ENCODE assay signal across 13 cellular contexts in genomic region chr1:27869719-27870085, GRCh38. TPM values are rescaled to one million over a fixed set of nuclear protein-coding genes. Genes with fewer than 3 reads are reported as not detected.
DNase-seq lines count a peak whose midpoint lies in the region; ATAC-seq and TF ChIP-seq lines count a peak whose summit lies in the region.
"Had no signal": no experiment of that assay in that cellular context is flagged by ENCODE, and none has a peak within 500 bp of the region (broad histone marks: within the 10 kb centered on the region; RNA-seq: fewer than 3 reads in every experiment).

No MANE protein-coding gene starts in this region.

- H3K36me3 ChIP-seq in naive thymus-derived CD4-positive, alpha-beta T cell (ENCODE audit: control insufficient read depth in 2 of 3, insufficient read depth in 3 of 3, low read length in 3 of 3): peaks cover 0 to 8% (median 0%) of the 10 kb centered on the region in 3 experiments
- H3K36me3 ChIP-seq: BE2C had no signal

- H3K27me3 Mint-ChIP-seq in CD14-positive monocyte (ENCODE audit: low read depth in 3 of 3) (peaks cover 0 to 4% (median 0%) of the 10 kb centered on the region in 3 donors), mesothelial cell of epicardium (ENCODE audit: low read depth) (peaks cover 14% of the 10 kb centered on the region)
- H3K27me3 Mint-ChIP-seq in naive thymus-derived CD4-positive, alpha-beta T cell: no peaks in the 10 kb centered on the region

- POLR2A ChIA-PET in naive thymus-derived CD4-positive, alpha-beta T cell (lab: Charles Lee): interaction anchor here (0.9 to 1.1 kb wide), 6 partner anchors 9 to 110 kb away, joined by 3 to 7 read pairs (median 4); no protein-coding TSS in a partner anchor

- H3K9me3 Mint-ChIP-seq in CD14-positive monocyte: peaks cover 0 to 4% (median 1%) of the 10 kb centered on the region in 7 donors
- no peaks in the 10 kb centered on the region for H3K9me3 Mint-ChIP-seq in activated naive CD4-positive, alpha-beta T cell treated with anti-CD3 and anti-CD28 coated beads, Interleukin-2, amount 50 U/mL, for 72 hours
- no peaks in the 10 kb centered on the region for H3K9me3 Mint-ChIP-seq in naive thymus-derived CD4-positive, alpha-beta T cell
- H3K9me3 Mint-ChIP-seq in mesothelial cell of epicardium: no peaks in the 10 kb centered on the region
- H3K9me3 Mint-ChIP-seq: HFFc6, nephron had no signal

- H3K27ac ChIP-seq in HL-60 (replicated peaks): peak overlapping the region; percentile 51
- peak overlapping the region; percentile 72 for H3K27ac ChIP-seq in naive thymus-derived CD4-positive, alpha-beta T cell (ENCODE audit: low read depth, low read length)

- H3K27me3 ChIP-seq in HL-60 (ENCODE audit: insufficient read depth, poor library complexity, severe bottlenecking): no peaks in the 10 kb centered on the region
- H3K27me3 ChIP-seq in naive thymus-derived CD4-positive, alpha-beta T cell (ENCODE audit: control insufficient read depth in 2 of 2, insufficient read depth in 2 of 2, low read length in 2 of 2): no peaks in the 10 kb centered on the region
- H3K27me3 ChIP-seq: BE2C had no signal

- no peaks in the 10 kb centered on the region for H3K9me3 ChIP-seq in naive thymus-derived CD4-positive, alpha-beta T cell (ENCODE audit: control insufficient read depth in 2 of 3, low read length in 3 of 3)
- H3K9me3 ChIP-seq: BE2C had no signal

- CTCF ChIA-PET in naive thymus-derived CD4-positive, alpha-beta T cell (lab: Charles Lee): interaction anchor here (1.0 kb wide), 1 partner anchor 17 kb away, joined by 3 read pairs; no protein-coding TSS in a partner anchor

- peaks cover 28 to 41% of the 10 kb centered on the region in 2 donors for H3K4me1 ChIP-seq in naive thymus-derived CD4-positive, alpha-beta T cell (ENCODE audit: control insufficient read depth in 2 of 2, insufficient read depth in 2 of 2, low read length in 2 of 2)
- H3K4me1 ChIP-seq: BE2C had no signal

- ATAC-seq in activated naive CD4-positive, alpha-beta T cell treated with anti-CD3 and anti-CD28 coated beads, Interleukin-2, amount 50 U/mL, for 72 hours: no peak
- ATAC-seq in naive thymus-derived CD4-positive, alpha-beta T cell: no peak
- no peak for ATAC-seq in GM21619 (IDR thresholded peaks at IDR 0.05; ENCODE audit: unreplicated experiment)

- TF ChIP-seq CTCF in CD14-positive monocyte (IDR thresholded peaks at IDR 0.05): no peak
- no peak for TF ChIP-seq CTCF in HL-60 (IDR thresholded peaks at IDR 0.05; ENCODE audit: insufficient read depth, low read length)
- no peak for TF ChIP-seq CTCF in mesothelial cell of epicardium (IDR thresholded peaks at IDR 0.05; ENCODE audit: unreplicated experiment)

- H3K4me3 ChIP-seq in HL-60 (replicated peaks; ENCODE audit: insufficient read depth, low read length): peak overlapping the region; percentile 29; the same call in 1 of the 2 replicates
- peak overlapping the region; percentile 62 for H3K4me3 ChIP-seq in naive thymus-derived CD4-positive, alpha-beta T cell (ENCODE audit: low read length)

- DNase-seq in CD14-positive monocyte (ENCODE audit: low spot score): no peak
- DNase-seq in HL-60 (ENCODE audit: low read depth in 1 of 2, low spot score in 1 of 2): no peak
- no peak for DNase-seq in activated naive CD4-positive, alpha-beta T cell treated with anti-CD3 and anti-CD28 coated beads, Interleukin-2, amount 50 U/mL, for 72 hours (ENCODE audit: low spot score in 2 of 2)
- no peak for DNase-seq in naive thymus-derived CD4-positive, alpha-beta T cell
- no peak for DNase-seq in mesothelial cell of epicardium (ENCODE audit: low spot score in 2 of 2, unreplicated experiment in 2 of 2)
- DNase-seq in SK-N-DZ (ENCODE audit: low spot score): no peak
- DNase-seq in NCI-H1105 treated with DMSO at 0.1 percent for 48 hours (lab: John Stamatoyannopoulos, UW): no peak
- DNase-seq: BE2C, HFFc6, NCI-H146, NCI-H526 had no signal

- H3K4me3 Mint-ChIP-seq in CD14-positive monocyte: peak overlapping the region; percentile 62 to 63
- H3K4me3 Mint-ChIP-seq in naive thymus-derived CD4-positive, alpha-beta T cell: peak overlapping the region; percentile 74 to 89 (median 84)
- H3K4me3 Mint-ChIP-seq in mesothelial cell of epicardium: no peak overlapping the region
- H3K4me3 Mint-ChIP-seq: HFFc6, nephron had no signal

- H3K27ac Mint-ChIP-seq in CD14-positive monocyte (peak overlapping the region; percentile 90 to 95 (median 93)), mesothelial cell of epicardium (no peak overlapping the region)
- H3K27ac Mint-ChIP-seq in activated naive CD4-positive, alpha-beta T cell treated with anti-CD3 and anti-CD28 coated beads, Interleukin-2, amount 50 U/mL, for 72 hours: peak overlapping the region; percentile 66 to 93
- H3K27ac Mint-ChIP-seq in naive thymus-derived CD4-positive, alpha-beta T cell: peak overlapping the region; percentile 88 to 99 (median 96)
- H3K27ac Mint-ChIP-seq: HFFc6, nephron had no signal

- H3K36me3 Mint-ChIP-seq in CD14-positive monocyte (peaks cover 8 to 14% of the 10 kb centered on the region in 2 donors), mesothelial cell of epicardium (no peaks in the 10 kb centered on the region)
- H3K36me3 Mint-ChIP-seq in activated naive CD4-positive, alpha-beta T cell treated with anti-CD3 and anti-CD28 coated beads, Interleukin-2, amount 50 U/mL, for 72 hours: peaks cover 8 to 9% of the 10 kb centered on the region in 2 donors
- peaks cover 0 to 6% (median 5%) of the 10 kb centered on the region in 5 donors for H3K36me3 Mint-ChIP-seq in naive thymus-derived CD4-positive, alpha-beta T cell

- H3K4me1 Mint-ChIP-seq in CD14-positive monocyte (peaks cover 59% of the 10 kb centered on the region), mesothelial cell of epicardium (peaks cover 11% of the 10 kb centered on the region)
- peaks cover 28 to 67% (median 48%) of the 10 kb centered on the region in 7 donors for H3K4me1 Mint-ChIP-seq in naive thymus-derived CD4-positive, alpha-beta T cell

- intact Hi-C loops in CD14-positive monocyte (cut with micrococcal nuclease): no loop called here
- intact Hi-C loops in naive thymus-derived CD4-positive, alpha-beta T cell (cut with micrococcal nuclease): loop anchor here in 1 of 2 donors (1.0 to 5.0 kb wide), 3 partner anchors 22 to 219 kb away; partner anchors contain the start of genes EYA3 and XKR8

RNA-seq across cellular contexts. Expression of gene THEMIS2, which starts 2.6 kb away (rescaled TPM):
- polyA plus RNA-seq in CD14-positive monocyte: 100 to 1,000 TPM; 306 to 344 TPM
- 10 to 100 TPM; 27.3 to 34.6 TPM for total RNA-seq in activated naive CD4-positive, alpha-beta T cell treated with anti-CD3 and anti-CD28 coated beads, Interleukin-2, amount 50 U/mL, for 72 hours
- 100 to 1,000 TPM in 1 of 5 experiments, 10 to 100 TPM in 4; 48.8 to 234 (median 72.3) TPM for total RNA-seq in naive thymus-derived CD4-positive, alpha-beta T cell
- polyA plus RNA-seq in naive thymus-derived CD4-positive, alpha-beta T cell: 10 to 100 TPM; 24.8 to 97.1 TPM
- 0.63 to 0.97 TPM (median 0.86 TPM) in 3 replicates for total RNA-seq in mesothelial cell of epicardium
- polyA plus RNA-seq in SK-N-DZ (2014; cell fraction: cytosol; rRNA removed): 4.6 and 5.9 TPM in 2 replicates
- 5.0 and 10.2 TPM in 2 replicates for polyA plus RNA-seq in SK-N-DZ (2014; cell fraction: nucleus; rRNA removed)

RNA-seq across cellular contexts. Expression of gene PPP1R8, which starts 39.1 kb away (rescaled TPM):
- 10 to 100 TPM; 21.4 to 23.9 TPM for polyA plus RNA-seq in CD14-positive monocyte
- total RNA-seq in activated naive CD4-positive, alpha-beta T cell treated with anti-CD3 and anti-CD28 coated beads, Interleukin-2, amount 50 U/mL, for 72 hours: 10 to 100 TPM; 28.3 to 52.0 TPM
- total RNA-seq in naive thymus-derived CD4-positive, alpha-beta T cell: 10 to 100 TPM; 17.5 to 60.2 (median 39.5) TPM
- polyA plus RNA-seq in naive thymus-derived CD4-positive, alpha-beta T cell: 10 to 100 TPM; 37.4 to 45.8 TPM
- total RNA-seq in mesothelial cell of epicardium: 42.9 to 45.7 TPM (median 43.5 TPM) in 3 replicates
- polyA plus RNA-seq in SK-N-DZ (2014; cell fraction: cytosol; rRNA removed): 70.2 and 74.1 TPM in 2 replicates
- polyA plus RNA-seq in SK-N-DZ (2014; cell fraction: nucleus; rRNA removed): 40.1 and 48.2 TPM in 2 replicates

RNA-seq across cellular contexts. Expression of gene RPA2, which starts 44.7 kb away (rescaled TPM):
- 100 to 1,000 TPM in 1 of 2 donors, 10 to 100 TPM in 1; 67.3 to 106 TPM for polyA plus RNA-seq in CD14-positive monocyte
- total RNA-seq in activated naive CD4-positive, alpha-beta T cell treated with anti-CD3 and anti-CD28 coated beads, Interleukin-2, amount 50 U/mL, for 72 hours: 10 to 100 TPM; 69.4 to 88.2 TPM
- 10 to 100 TPM; 20.6 to 72.4 (median 58.6) TPM for total RNA-seq in naive thymus-derived CD4-positive, alpha-beta T cell
- 100 to 1,000 TPM; 224 to 235 TPM for polyA plus RNA-seq in naive thymus-derived CD4-positive, alpha-beta T cell
- total RNA-seq in mesothelial cell of epicardium: 23.1 to 25.8 TPM (median 23.4 TPM) in 3 replicates
- polyA plus RNA-seq in SK-N-DZ (2014; cell fraction: cytosol; rRNA removed): 175 and 200 TPM in 2 replicates
- 79.3 and 83.1 TPM in 2 replicates for polyA plus RNA-seq in SK-N-DZ (2014; cell fraction: nucleus; rRNA removed)

Comparison
In these comparisons a context has a peak if more than half of its experiments do, and no peak if none do; other contexts are left out.
1. RNA of gene THEMIS2, which starts 2.6 kb away (total RNA-seq): 48.8 to 234 TPM in naive thymus-derived CD4-positive, alpha-beta T cell and 27.3 to 34.6 TPM in activated naive CD4-positive, alpha-beta T cell treated with anti-CD3 and anti-CD28 coated beads, Interleukin-2, amount 50 U/mL, for 72 hours; 0.63 to 0.97 TPM in mesothelial cell of epicardium; every median in the first group is over 10 times any median in the second.